8 cellular contexts compared by ENCODE assay signal in the genomic region with DNA sequence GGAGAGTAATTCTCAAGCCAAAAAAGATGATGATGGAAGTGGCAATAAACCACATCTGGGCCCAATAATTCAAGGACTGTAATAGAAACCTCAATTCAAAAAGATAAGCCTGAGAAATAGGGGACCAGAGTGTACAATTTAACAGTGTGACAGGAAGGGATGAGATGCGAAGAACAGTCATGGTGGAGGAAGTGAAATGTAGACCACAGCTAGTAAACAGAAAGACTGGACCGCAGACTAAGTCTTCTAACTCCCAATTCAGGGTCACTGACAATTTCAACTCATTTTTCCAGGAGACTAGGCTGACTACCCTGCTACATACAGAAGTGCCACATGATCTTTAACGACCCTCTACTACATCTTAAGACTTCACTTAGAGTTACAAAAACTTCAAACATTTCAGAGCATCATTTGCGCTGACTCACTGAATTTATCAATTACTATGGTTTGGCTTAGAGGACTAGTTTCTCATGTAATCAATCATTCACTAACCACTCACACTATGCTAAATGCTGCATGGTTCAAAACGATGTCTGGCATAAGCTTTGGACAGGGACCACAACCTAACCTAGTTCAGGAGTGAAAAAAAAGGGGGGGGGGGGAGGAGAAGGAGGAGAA. TPM values are rescaled to one million over a fixed set of nuclear protein-coding genes. Genes with fewer than 3 reads are reported as not detected.
DNase-seq lines count a peak whose midpoint lies in the region; ATAC-seq, FAIRE-seq and TF ChIP-seq lines count a peak whose summit lies in the region.

No MANE protein-coding gene starts in this region.

- peak overlapping the region; percentile 22 to 85 (median 56) for H3K4me3 Mint-ChIP-seq in IgD-negative memory B cell
- no peak overlapping the region for H3K4me3 Mint-ChIP-seq in mesothelial cell of epicardium
- no peak overlapping the region for H3K4me3 Mint-ChIP-seq in MCF 10A (ENCODE audit: unreplicated experiment)

- H3K27ac Mint-ChIP-seq in IgD-negative memory B cell (peak overlapping the region in 2 of 3 donors; percentile 5 to 74), mesothelial cell of epicardium (peak overlapping the region; percentile 3), MCF 10A (ENCODE audit: low read depth, unreplicated experiment) (no peak overlapping the region)

- no peaks in the 10 kb centered on the region for H3K36me3 Mint-ChIP-seq in IgD-negative memory B cell
- no peaks in the 10 kb centered on the region for H3K36me3 Mint-ChIP-seq in mesothelial cell of epicardium
- H3K36me3 Mint-ChIP-seq in MCF 10A (ENCODE audit: insufficient read depth, unreplicated experiment): no peaks in the 10 kb centered on the region

- H3K9me3 Mint-ChIP-seq in IgD-negative memory B cell: no peaks in the 10 kb centered on the region
- no peaks in the 10 kb centered on the region for H3K9me3 Mint-ChIP-seq in mesothelial cell of epicardium
- H3K9me3 Mint-ChIP-seq in MCF 10A (ENCODE audit: unreplicated experiment): no peaks in the 10 kb centered on the region

- TF ChIP-seq POLR2A in H54 (IDR thresholded peaks at IDR 0.05; ENCODE audit: low read depth, low read length) (no peak), vagina (IDR thresholded peaks at IDR 0.05) (no peak)

- H3K4me3 ChIP-seq in vagina: no peak overlapping the region

- H3K4me1 Mint-ChIP-seq in IgD-negative memory B cell: peaks cover 71 to 79% (median 72%) of the 10 kb centered on the region in 3 donors
- peaks cover 58% of the 10 kb centered on the region for H3K4me1 Mint-ChIP-seq in mesothelial cell of epicardium
- H3K4me1 Mint-ChIP-seq in MCF 10A (ENCODE audit: insufficient read depth, unreplicated experiment): peaks cover 30% of the 10 kb centered on the region

- H3K27me3 Mint-ChIP-seq in IgD-negative memory B cell (no peaks in the 10 kb centered on the region), mesothelial cell of epicardium (ENCODE audit: low read depth) (no peaks in the 10 kb centered on the region), MCF 10A (ENCODE audit: insufficient read depth, unreplicated experiment) (no peaks in the 10 kb centered on the region)

- FAIRE-seq in H54 (lab: Jason Lieb, UNC): peak; percentile 57

- peak; percentile 64 for ATAC-seq in GM18870 (IDR thresholded peaks at IDR 0.05; ENCODE audit: unreplicated experiment)

- BruUV-seq in MCF 10A (replicated peaks; lab: Mats Ljungman, UMichigan): no TSS peak

- H3K9me3 ChIP-seq in vagina: no peaks in the 10 kb centered on the region

- DNase-seq in H54 (ENCODE audit: insufficient read length, low spot score) (no peak), mesothelial cell of epicardium (ENCODE audit: low spot score in 2 of 2, unreplicated experiment in 2 of 2) (no peak), NCI-H69 (lab: John Stamatoyannopoulos, UW) (no peak), MCF 10A (ENCODE audit: unreplicated experiment) (no peak), activated gamma-delta T cell (lab: John Stamatoyannopoulos, UW) (no peak), vagina (ENCODE audit: extremely low spot score in 2 of 2) (no peak)

- CTCF ChIA-PET in MCF 10A (lab: Yijun Ruan, JAX): interaction anchor here (0.6 to 0.9 kb wide), 2 partner anchors 19 to 127 kb away, joined by 3 to 5 read pairs; no protein-coding TSS in a partner anchor

- TF ChIP-seq CTCF in mesothelial cell of epicardium (IDR thresholded peaks at IDR 0.05; ENCODE audit: unreplicated experiment): no peak
- no peak for TF ChIP-seq CTCF in MCF 10A (IDR thresholded peaks at IDR 0.05; ENCODE audit: unreplicated experiment)
- TF ChIP-seq CTCF in vagina (IDR thresholded peaks at IDR 0.05): no peak

- no peak overlapping the region for H3K27ac ChIP-seq in vagina

- intact Hi-C loops in MCF 10A (cut with micrococcal nuclease): no loop called here
- intact Hi-C loops in vagina (cut with DNase I): no loop called here

- POLR2A ChIA-PET in MCF 10A (lab: Yijun Ruan, JAX): interaction anchor here (1.1 kb wide), 1 partner anchor 10 kb away, joined by 6 read pairs; the partner anchor contains the start of gene CUL3

- H3K4me1 ChIP-seq in vagina: peaks cover 100% of the 10 kb centered on the region

- H3K36me3 ChIP-seq in vagina: no peaks in the 10 kb centered on the region

- H3K27me3 ChIP-seq in vagina: no peaks in the 10 kb centered on the region

RNA-seq across cellular contexts. Expression of gene CUL3, which starts 9.0 kb away (rescaled TPM):
- polyA plus RNA-seq in IgD-negative memory B cell: 31.8 TPM
- total RNA-seq in mesothelial cell of epicardium (91.0 to 97.5 TPM (median 94.8 TPM) in 3 replicates), MCF 10A (2022) (65.5 and 65.8 TPM in 2 replicates), vagina (65.3 TPM)

Comparison
In these comparisons a context has a peak if more than half of its experiments do, and no peak if none do; other contexts are left out.
1. H3K4me3 Mint-ChIP-seq: peak in IgD-negative memory B cell (4 of 4); none in mesothelial cell of epicardium (single experiment) and MCF 10A (single experiment).